In genomic region chr4:173014113-173014558, GRCh38 we compare ENCODE assay signal across 9 cellular contexts.
A peak's percentile ranks its signal among the peaks of the same experiment; 100 is the strongest.
DNase-seq lines count a peak whose midpoint lies in the region; ATAC-seq and TF ChIP-seq lines count a peak whose summit lies in the region.
"Had no signal": no experiment of that assay in that cellular context is flagged by ENCODE, and none has a peak within 500 bp of the region (broad histone marks: within the 10 kb centered on the region; RNA-seq: fewer than 3 reads in every experiment).

No MANE protein-coding gene starts in this region.

- H3K4me1 ChIP-seq in hepatocyte (ENCODE audit: insufficient read depth) (no peaks in the 10 kb centered on the region), testis (no peaks in the 10 kb centered on the region)

- H3K36me3 ChIP-seq in hepatocyte (replicated peaks; ENCODE audit: insufficient read depth, low read depth) (no peaks in the 10 kb centered on the region), testis (ENCODE audit: low read depth, missing control alignments) (no peaks in the 10 kb centered on the region)

- ATAC-seq in GM18517 (IDR thresholded peaks at IDR 0.05; ENCODE audit: unreplicated experiment), result no peak
- no peak for ATAC-seq in activated CD4-positive, CD25-positive, alpha-beta regulatory T cell treated with anti-CD3 and anti-CD28 coated beads, Interleukin-2, amount 50 U/mL, for 24 hours

- no peaks in the 10 kb centered on the region for H3K36me3 Mint-ChIP-seq in progenitor cell of endocrine pancreas (ENCODE audit: insufficient read depth)

- no peaks in the 10 kb centered on the region for H3K27me3 ChIP-seq in hepatocyte
- no peaks in the 10 kb centered on the region for H3K27me3 ChIP-seq in testis

- H3K4me3 Mint-ChIP-seq in progenitor cell of endocrine pancreas (ENCODE audit: low read depth), result no peak overlapping the region
- H3K4me3 Mint-ChIP-seq: activated B cell treated with CpG ODN at 0.5 μM for 24 hours had no signal

- CTCF ChIA-PET in AG04449 (lab: Yijun Ruan, JAX), result interaction anchor here (0.6 to 4.9 kb wide), 60 partner anchors 8 to 941 kb away, joined by 3 to 203 read pairs (median 4); partner anchors contain the start of genes GALNT7 and SAP30

- no peaks in the 10 kb centered on the region for H4K20me1 ChIP-seq in hepatocyte (ENCODE audit: insufficient read depth, poor library complexity, severe bottlenecking)

- H3K9me3 ChIP-seq in hepatocyte (ENCODE audit: low read depth) (no peaks in the 10 kb centered on the region), testis (no peaks in the 10 kb centered on the region)

- H3K4me1 Mint-ChIP-seq in progenitor cell of endocrine pancreas (ENCODE audit: low read depth), result peaks cover 2% of the 10 kb centered on the region
- H3K4me1 Mint-ChIP-seq: activated B cell treated with CpG ODN at 0.5 μM for 24 hours had no signal

- peaks cover 3% of the 10 kb centered on the region for H3K9me3 Mint-ChIP-seq in progenitor cell of endocrine pancreas (ENCODE audit: low read depth)
- H3K9me3 Mint-ChIP-seq: activated B cell treated with CpG ODN at 0.5 μM for 24 hours had no signal

- H3K27me3 Mint-ChIP-seq in progenitor cell of endocrine pancreas, result no peaks in the 10 kb centered on the region
- H3K27me3 Mint-ChIP-seq: activated B cell treated with CpG ODN at 0.5 μM for 24 hours had no signal

- TF ChIP-seq POLR2A in testis (IDR thresholded peaks at IDR 0.05), result no peak

- peak; percentile 10 for TF ChIP-seq CTCF in AG04449 (IDR thresholded peaks at IDR 0.05; ENCODE audit: insufficient read depth, low read length, missing control alignments)
- no peak for TF ChIP-seq CTCF in hepatocyte (IDR thresholded peaks at IDR 0.05; ENCODE audit: poor library complexity)
- TF ChIP-seq CTCF in progenitor cell of endocrine pancreas (IDR thresholded peaks at IDR 0.05; ENCODE audit: unreplicated experiment), result no peak
- TF ChIP-seq CTCF in testis (IDR thresholded peaks at IDR 0.05), result no peak

- H3K4me2 ChIP-seq in hepatocyte, result no peak overlapping the region

- H3K79me2 ChIP-seq in hepatocyte, result no peaks in the 10 kb centered on the region

- intact Hi-C loops in testis (cut with DNase I; ENCODE audit: low total_unique reads), result no loop called here

- WGBS in hepatocyte (ENCODE audit: low lambda C conversion rate, missing lambda C conversion rate), result 67% methylated on average over 4 of the region's 4 CpGs
- 57 to 62% methylated on average over 4 of the region's 4 CpGs for WGBS in testis, 2 donors

- DNase-seq in AG04449 (ENCODE audit: low read depth, low spot score), result no peak
- peak; percentile 62 for DNase-seq in HPDE6-E6E7 (ENCODE audit: extremely low spot score)
- peak; percentile 78 for DNase-seq in amniotic epithelial cell (ENCODE audit: low read depth)
- DNase-seq in hepatocyte (ENCODE audit: low spot score), result peak; percentile 40
- no peak for DNase-seq in progenitor cell of endocrine pancreas (ENCODE audit: low spot score, unreplicated experiment)
- no peak for DNase-seq in testis
- DNase-seq: activated B cell treated with CpG ODN at 0.5 μM for 24 hours had no signal

- no peak overlapping the region for H3K27ac Mint-ChIP-seq in progenitor cell of endocrine pancreas
- H3K27ac Mint-ChIP-seq: activated B cell treated with CpG ODN at 0.5 μM for 24 hours had no signal

- POLR2A ChIA-PET in AG04449 (lab: Yijun Ruan, JAX), result interaction anchor here (0.6 kb wide), 1 partner anchor 277 kb away, joined by 3 read pairs; no protein-coding TSS in a partner anchor

- H2AFZ ChIP-seq in hepatocyte, result no peak overlapping the region

- H3K27ac ChIP-seq in hepatocyte, result no peak overlapping the region
- no peak overlapping the region for H3K27ac ChIP-seq in testis

- H3K4me3 ChIP-seq in AG04449 (ENCODE audit: low read depth, low read length) (no peak overlapping the region), hepatocyte (no peak overlapping the region), testis (no peak overlapping the region)

- H3K9me2 ChIP-seq in hepatocyte (replicated peaks; ENCODE audit: insufficient read depth), result no peaks in the 10 kb centered on the region

Comparison
In these comparisons a context has a peak if more than half of its experiments do, and no peak if none do; other contexts are left out.
1. DNase-seq: peak in HPDE6-E6E7 (single experiment), amniotic epithelial cell (single experiment) and hepatocyte (single experiment); none in AG04449 (single experiment), progenitor cell of endocrine pancreas (single experiment) and testis (single experiment).